Comparison of ENCODE assay signal across 22 cellular contexts in the genomic region with DNA sequence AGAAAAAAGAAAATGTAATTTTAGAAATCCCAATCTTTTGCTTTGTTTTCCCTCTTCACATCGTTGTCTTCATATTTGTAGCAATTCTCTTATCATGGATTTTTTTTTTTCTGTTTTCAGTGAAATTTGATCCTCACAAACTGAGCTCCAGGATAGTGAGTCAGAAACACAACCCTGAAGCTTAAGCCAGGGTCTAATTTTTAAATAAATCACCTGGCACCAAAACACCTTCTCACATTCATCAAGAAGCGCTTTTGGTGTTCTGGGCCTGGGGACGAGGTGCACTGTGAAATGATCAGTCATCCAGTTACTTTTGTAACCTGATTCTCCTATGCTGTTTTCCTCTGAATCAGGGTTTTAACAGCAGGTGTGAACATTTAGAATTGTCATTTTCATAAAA.
"Had no signal": no experiment of that assay in that cellular context is flagged by ENCODE, and none has a peak within 500 bp of the region (broad histone marks: within the 10 kb centered on the region; RNA-seq: fewer than 3 reads in every experiment).

No MANE protein-coding gene starts in this region.

- H3K4me1 Mint-ChIP-seq: brain; natural killer cell; stimulated activated effector memory CD8-positive, alpha-beta T cell treated with anti-CD3 and anti-CD28 coated beads, Interleukin-12 subunit alpha, Interleukin-12 subunit beta, amount 100 ng/mL, for 72 hours had no signal

- H3K27ac ChIP-seq: esophagus squamous epithelium, foreskin keratinocyte, hepatocyte, lower lobe of right lung, neutrophil, pancreas, right lobe of liver, stomach, vagina had no signal

- H3K36me3 Mint-ChIP-seq: brain; natural killer cell; stimulated activated effector memory CD8-positive, alpha-beta T cell treated with anti-CD3 and anti-CD28 coated beads, Interleukin-12 subunit alpha, Interleukin-12 subunit beta, amount 100 ng/mL, for 72 hours had no signal

- H3K4me3 Mint-ChIP-seq: activated naive CD8-positive, alpha-beta T cell; brain; natural killer cell; stimulated activated effector memory CD8-positive, alpha-beta T cell treated with anti-CD3 and anti-CD28 coated beads, Interleukin-12 subunit alpha, Interleukin-12 subunit beta, amount 100 ng/mL, for 72 hours had no signal

- ATAC-seq: foreskin keratinocyte; left colon; lower lobe of right lung; natural killer cell; pancreas; right lobe of liver; stimulated activated effector memory CD8-positive, alpha-beta T cell treated with anti-CD3 and anti-CD28 coated beads, Interleukin-12 subunit alpha, Interleukin-12 subunit beta, amount 100 ng/mL, for 72 hours had no signal

- H3K4me1 ChIP-seq: esophagus squamous epithelium, foreskin keratinocyte, lower lobe of right lung, pancreas, right lobe of liver, stomach, vagina had no signal

- H3K4me3 ChIP-seq: esophagus squamous epithelium, hepatocyte, lower lobe of right lung, pancreas, right lobe of liver, smooth muscle cell, stomach, vagina had no signal

- H3K9me3 ChIP-seq: esophagus squamous epithelium, lower lobe of right lung, neutrophil, pancreas, right lobe of liver, stomach, vagina had no signal

- H3K4me2 ChIP-seq: hepatocyte, smooth muscle cell had no signal

- H3K9me3 Mint-ChIP-seq: natural killer cell; stimulated activated effector memory CD8-positive, alpha-beta T cell treated with anti-CD3 and anti-CD28 coated beads, Interleukin-12 subunit alpha, Interleukin-12 subunit beta, amount 100 ng/mL, for 72 hours had no signal

- H3K27me3 ChIP-seq: esophagus squamous epithelium, hepatocyte, pancreas, right lobe of liver, stomach, vagina had no signal

- DNase-seq: activated CD4-positive, alpha-beta T cell treated with anti-CD3 and anti-CD28 coated beads, Interleukin-2, amount 50 U/mL, for 48 hours; activated gamma-delta T cell; amygdala; dermis blood vessel endothelial cell; effector memory CD4-positive, alpha-beta T cell; esophagus squamous epithelium; foreskin keratinocyte; left colon; lower lobe of right lung; natural killer cell; pancreas; right lobe of liver; stimulated activated CD4-positive, alpha-beta T cell treated with anti-CD3 and anti-CD28 coated beads, Interleukin-4, amount 100 ng/mL, for 24 hours; stomach; trophoblast cell had no signal

- H3K36me3 ChIP-seq: lower lobe of right lung, neutrophil, pancreas, right lobe of liver, vagina had no signal

- H3K27ac Mint-ChIP-seq: activated naive CD8-positive, alpha-beta T cell; brain; natural killer cell; stimulated activated effector memory CD8-positive, alpha-beta T cell treated with anti-CD3 and anti-CD28 coated beads, Interleukin-12 subunit alpha, Interleukin-12 subunit beta, amount 100 ng/mL, for 72 hours had no signal

- H2AFZ ChIP-seq: hepatocyte had no signal
